In genomic region chr2:36356199-36356989, GRCh38 we compare ENCODE assay signal across 8 cellular contexts. TPM values are rescaled to one million over a fixed set of nuclear protein-coding genes. Genes with fewer than 3 reads are reported as not detected.
DNase-seq lines count a peak whose midpoint lies in the region; ATAC-seq and TF ChIP-seq lines count a peak whose summit lies in the region.

No MANE protein-coding gene starts in this region.

- peak; percentile 11 for DNase-seq in NCI-H1105 treated with DMSO at 0.1 percent for 48 hours (lab: John Stamatoyannopoulos, UW)
- DNase-seq in NCI-H1105 (lab: John Stamatoyannopoulos, UW), result no peak
- peak in 2 of 3 donors; percentile 64 to 72 for DNase-seq in Peyer's patch
- peak; percentile 48 to 76 (median 64) for DNase-seq in adrenal gland
- no peak for DNase-seq in central memory CD4-positive, alpha-beta T cell

- 0 to 1% (median 1%) methylated on average over 43 to 92 of the region's 92 CpGs; no CpG with 5 or more reads in 1 of the 4 donors for WGBS in adrenal gland, 4 donors

- H3K4me2 ChIP-seq in skeletal muscle satellite cell (ENCODE audit: low read length), result peak overlapping the region; percentile 76

- H3K9ac ChIP-seq in skeletal muscle satellite cell (ENCODE audit: low read depth, low read length), result peak overlapping the region; percentile 98

- peak overlapping the region; percentile 73 to 92 (median 84) for H3K27ac ChIP-seq in Peyer's patch
- peak overlapping the region in 4 of 5 donors; percentile 72 to 94 (median 84) for H3K27ac ChIP-seq in adrenal gland

- H3K9me3 ChIP-seq in Peyer's patch, result no peaks in the 10 kb centered on the region
- no peaks in the 10 kb centered on the region for H3K9me3 ChIP-seq in adrenal gland (replicated peaks in 1 of 3)
- H3K9me3 ChIP-seq in skeletal muscle satellite cell (replicated peaks; ENCODE audit: low read length), result no peaks in the 10 kb centered on the region

- H3K4me3 ChIP-seq in Peyer's patch (peak overlapping the region; percentile 63 to 89 (median 66)), adrenal gland (peak overlapping the region; percentile 9 to 83 (median 51)), iPS-11a (ENCODE audit: low read depth, low read length) (peak overlapping the region; percentile 77), skeletal muscle satellite cell (ENCODE audit: low read length) (peak overlapping the region; percentile 95)

- H3K4me1 ChIP-seq in Peyer's patch, result peaks cover 0 to 35% (median 0%) of the 10 kb centered on the region in 4 donors
- H3K4me1 ChIP-seq in adrenal gland (replicated peaks in 1 of 2), result peaks cover 3 to 23% of the 10 kb centered on the region in 2 donors
- H3K4me1 ChIP-seq in skeletal muscle satellite cell (ENCODE audit: control insufficient read depth, insufficient read depth, low read length), result peaks cover 49% of the 10 kb centered on the region

- ATAC-seq in HG02623 (IDR thresholded peaks at IDR 0.05; ENCODE audit: unreplicated experiment), result peak; percentile 14

- H3K36me3 ChIP-seq in Peyer's patch (no peaks in the 10 kb centered on the region), adrenal gland (replicated peaks in 1 of 2) (no peaks in the 10 kb centered on the region), skeletal muscle satellite cell (ENCODE audit: insufficient read depth, low read length) (peaks cover 27% of the 10 kb centered on the region)

- TF ChIP-seq POLR2A in Peyer's patch (IDR thresholded peaks at IDR 0.05) (no peak), adrenal gland (IDR thresholded peaks at IDR 0.05) (no peak)

- H3K27me3 ChIP-seq in Peyer's patch, result no peaks in the 10 kb centered on the region
- no peaks in the 10 kb centered on the region for H3K27me3 ChIP-seq in adrenal gland
- H3K27me3 ChIP-seq in skeletal muscle satellite cell (ENCODE audit: control insufficient read depth, insufficient read depth, low read length), result no peaks in the 10 kb centered on the region

- TF ChIP-seq CTCF in Peyer's patch (IDR thresholded peaks at IDR 0.05), result no peak
- TF ChIP-seq CTCF in adrenal gland (IDR thresholded peaks at IDR 0.05), result no peak

- intact Hi-C loops in adrenal gland (cut with DNase I), result loop anchor here (5.0 to 10.0 kb wide), 3 partner anchors 98 to 151 kb away; no protein-coding TSS in a partner anchor

RNA-seq across cellular contexts. Expression of gene CRIM1, which starts 0.8 kb away (rescaled TPM):
- total RNA-seq in Peyer's patch (100 to 1,000 TPM in 1 of 4 donors, 10 to 100 TPM in 3; 29.9 to 181 (median 63.6) TPM), adrenal gland (10 to 100 TPM; 19.1 to 66.3 (median 41.8) TPM)
- polyA plus RNA-seq in adrenal gland, result 10 to 100 TPM in 2 of 3 donors, 1 to 10 TPM in 1; 7.6 to 12.4 (median 10.8) TPM
- total RNA-seq in skeletal muscle satellite cell (2012; rRNA removed), result 101 and 124 TPM in 2 replicates

Comparison
In these comparisons a context has a peak if more than half of its experiments do, and no peak if none do; other contexts are left out.
1. DNase-seq: peak in NCI-H1105 treated with DMSO at 0.1 percent for 48 hours (single experiment), Peyer's patch (2 of 3) and adrenal gland (7 of 7); none in NCI-H1105 (single experiment) and central memory CD4-positive, alpha-beta T cell (single experiment).
2. Peak in every context shown above with its lines, with median percentiles within 50 percentile points of each other: H3K4me3 ChIP-seq.